ENCODE assay signal across 33 cellular contexts in genomic region chr2:225697936-225698335, GRCh38.
"Had no signal": no experiment of that assay in that cellular context is flagged by ENCODE, and none has a peak within 500 bp of the region (broad histone marks: within the 10 kb centered on the region; RNA-seq: fewer than 3 reads in every experiment).

No MANE protein-coding gene starts in this region.

- H3K36me3 ChIP-seq: adrenal gland, ascending aorta, brain microvascular endothelial cell, breast epithelium, cardiac muscle cell had no signal

- DNase-seq: activated effector memory CD4-positive, alpha-beta T cell treated with anti-CD3 and anti-CD28 coated beads, Interleukin-2, amount 50 U/mL, for 16 hours; activated effector memory CD4-positive, alpha-beta T cell treated with Interleukin-2 at 50 U/mL for 16 hours; activated gamma-delta T cell; activated gamma-delta T cell treated with Interleukin-2 at 50 U/mL for 16 hours; activated naive CD4-positive, alpha-beta T cell; activated naive CD4-positive, alpha-beta T cell treated with anti-CD3 and anti-CD28 coated beads for 36 hours; activated naive CD4-positive, alpha-beta T cell treated with anti-CD3 and anti-CD28 coated beads, Interleukin-2, amount 10 ng/mL, durations not matched to agents 7 days and 5 days; activated naive CD4-positive, alpha-beta T cell treated with anti-CD3 and anti-CD28 coated beads, Interleukin-2, amount 50 U/mL, for 16 hours; activated naive CD4-positive, alpha-beta T cell treated with Interleukin-2 at 50 U/mL for 16 hours; activated naive CD8-positive, alpha-beta T cell treated with anti-CD3 and anti-CD28 coated beads for 36 hours; activated naive CD8-positive, alpha-beta T cell treated with anti-CD3 and anti-CD28 coated beads, Interleukin-2, amount 10 ng/mL, durations not matched to agents 7 days and 5 days; activated naive CD8-positive, alpha-beta T cell treated with anti-CD3 and anti-CD28 coated beads, Interleukin-2, amount 50 U/mL, for 24 hours; activated T-cell treated with anti-CD3 and anti-CD28 coated beads, Interleukin-2, amount 50 U/mL, for 1 hour; activated T-cell treated with anti-CD3 and anti-CD28 coated beads, Interleukin-2, amount 50 U/mL, for 24 hours; activated T-cell treated with anti-CD3 and anti-CD28 coated beads, Interleukin-2, amount 50 U/mL, for 4 hours; activated T-cell treated with anti-CD3 and anti-CD28 coated beads, Interleukin-2, amount 50 U/mL, for 48 hours; activated T-cell treated with anti-CD3 and anti-CD28 coated beads, Interleukin-2, amount 50 U/mL, for 72 hours; adrenal gland; amniotic stem cell; amygdala; anterior cingulate cortex; body of pancreas; brain microvascular endothelial cell; caudate nucleus; central memory CD4-positive, alpha-beta T cell; cerebellar nuclear complex had no signal

- H3K9me3 ChIP-seq: adrenal gland, ascending aorta, body of pancreas, breast epithelium had no signal

- H3K27ac ChIP-seq: adrenal gland, ascending aorta, body of pancreas, brain microvascular endothelial cell, breast epithelium, cardiac muscle cell had no signal

- ATAC-seq: activated naive CD4-positive, alpha-beta T cell treated with anti-CD3 and anti-CD28 coated beads, Interleukin-2, amount 50 U/mL, for 72 hours; activated naive CD8-positive, alpha-beta T cell treated with anti-CD3 and anti-CD28 coated beads, Interleukin-2, amount 50 U/mL, for 24 hours; activated T-cell treated with anti-CD3 and anti-CD28 coated beads, Interleukin-2, amount 50 U/mL, for 4 hours; activated T-cell treated with anti-CD3 and anti-CD28 coated beads, Interleukin-2, amount 50 U/mL, for 72 hours; activated T-helper 17 cell treated with anti-CD3 and anti-CD28 coated beads, Interleukin-2, amount 50 U/mL, for 72 hours; body of pancreas had no signal

- FAIRE-seq: astrocyte, bronchial epithelial cell had no signal

- H3K27me3 ChIP-seq: adrenal gland, ascending aorta, body of pancreas, brain microvascular endothelial cell, breast epithelium, cardiac muscle cell had no signal

- H3K4me1 ChIP-seq: adrenal gland, ascending aorta, body of pancreas, breast epithelium had no signal

- H3K4me3 ChIP-seq: adrenal gland, ascending aorta, body of pancreas, breast epithelium, cardiac muscle cell had no signal
